In the genomic region with DNA sequence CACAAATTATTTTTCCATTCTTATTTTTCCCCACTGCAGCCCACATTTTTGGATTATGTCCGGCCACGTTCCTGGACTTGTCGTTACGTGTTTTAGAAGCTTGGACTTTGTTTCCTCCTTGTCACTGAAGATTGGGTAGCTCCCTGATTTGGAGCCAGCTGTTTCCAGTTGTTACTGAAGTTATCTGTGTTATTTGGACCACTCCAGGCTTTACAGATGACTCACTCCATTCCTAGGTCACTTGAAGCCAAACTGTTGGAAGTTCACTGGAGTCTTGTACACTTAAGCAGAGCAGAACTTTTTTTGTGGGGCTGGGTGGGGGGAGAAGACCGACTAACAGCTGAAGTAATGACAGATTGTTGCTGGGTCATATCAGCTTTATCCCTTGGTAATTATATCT, we compare ENCODE assay signal across 12 cellular contexts. TPM values are rescaled to one million over a fixed set of nuclear protein-coding genes. Genes with fewer than 3 reads are reported as not detected.
DNase-seq lines count a peak whose midpoint lies in the region; ATAC-seq and TF ChIP-seq lines count a peak whose summit lies in the region.
"Had no signal": no experiment of that assay in that cellular context is flagged by ENCODE, and none has a peak within 500 bp of the region (broad histone marks: within the 10 kb centered on the region; RNA-seq: fewer than 3 reads in every experiment).

No MANE protein-coding gene starts in this region.

- in situ Hi-C loops in astrocyte of the spinal cord (cut with HindIII; ENCODE audit: low sequenced_read_pairs): no loop called here

- peak overlapping the region in 1 of 2 donors; percentile 43 for H3K27ac ChIP-seq in right atrium auricular region

- H3K4me3 ChIP-seq in astrocyte of the spinal cord (ENCODE audit: low read depth, low read length) (no peak overlapping the region), right atrium auricular region (no peak overlapping the region), skeletal muscle cell (ENCODE audit: low read depth, low read length) (no peak overlapping the region)

- ATAC-seq in HG03095 (IDR thresholded peaks at IDR 0.05; ENCODE audit: unreplicated experiment) (no peak), HG03520 (IDR thresholded peaks at IDR 0.05; ENCODE audit: unreplicated experiment) (no peak)
- ATAC-seq: naive thymus-derived CD8-positive, alpha-beta T cell had no signal

- no peaks in the 10 kb centered on the region for H3K27me3 ChIP-seq in right atrium auricular region

- no peaks in the 10 kb centered on the region for H3K9me3 ChIP-seq in right atrium auricular region

- peaks cover 0 to 8% of the 10 kb centered on the region in 2 donors for H3K4me1 ChIP-seq in right atrium auricular region

- DNase-seq in GM04503 (ENCODE audit: low read depth): peak; percentile 58
- DNase-seq in astrocyte of the spinal cord (ENCODE audit: low read depth, low spot score): peak; percentile 51
- peak; percentile 70 for DNase-seq in right atrium auricular region (ENCODE audit: low spot score)
- peak; percentile 55 for DNase-seq in skeletal muscle cell (ENCODE audit: low read depth)
- no peak for DNase-seq in activated naive CD4-positive, alpha-beta T cell treated with Interleukin-2 at 50 U/mL for 16 hours
- no peak for DNase-seq in NCI-H748 (lab: John Stamatoyannopoulos, UW; ENCODE audit: unreplicated experiment)
- DNase-seq: activated T-cell treated with anti-CD3 and anti-CD28 coated beads for 4 hours; hippocampal formation; naive thymus-derived CD8-positive, alpha-beta T cell; NCI-H1694 treated with DMSO at 0.1 percent for 48 hours had no signal

- TF ChIP-seq CTCF in astrocyte of the spinal cord (IDR thresholded peaks at IDR 0.05; ENCODE audit: low read depth, low read length) (no peak), right atrium auricular region (IDR thresholded peaks at IDR 0.05) (no peak)

- H3K36me3 ChIP-seq in right atrium auricular region: peaks cover 11% of the 10 kb centered on the region

RNA-seq across cellular contexts. Expression of gene AXDND1, which starts 12.2 kb away (rescaled TPM):
- not detected for total RNA-seq in right atrium auricular region

RNA-seq across cellular contexts. Expression of gene SOAT1, which starts 59.9 kb away (rescaled TPM):
- total RNA-seq in right atrium auricular region: 10 to 100 TPM in 1 of 2 donors, 1 to 10 TPM in 1; 7.9 to 10.8 TPM

Comparison
In these comparisons a context has a peak if more than half of its experiments do, and no peak if none do; other contexts are left out.
1. DNase-seq: peak in GM04503 (single experiment), astrocyte of the spinal cord (single experiment), right atrium auricular region (single experiment) and skeletal muscle cell (single experiment); none in activated naive CD4-positive, alpha-beta T cell treated with Interleukin-2 at 50 U/mL for 16 hours (single experiment) and NCI-H748 (single experiment).